Comparison of ENCODE assay signal across 9 cellular contexts in genomic region chr2:231601356-231602229, GRCh38. TPM values are rescaled to one million over a fixed set of nuclear protein-coding genes. Genes with fewer than 3 reads are reported as not detected.
DNase-seq lines count a peak whose midpoint lies in the region; ATAC-seq, FAIRE-seq and TF ChIP-seq lines count a peak whose summit lies in the region.
"Had no signal": no experiment of that assay in that cellular context is flagged by ENCODE, and none has a peak within 500 bp of the region (broad histone marks: within the 10 kb centered on the region; RNA-seq: fewer than 3 reads in every experiment).

No MANE protein-coding gene starts in this region.

- H3K36me3 Mint-ChIP-seq in Caco-2 (ENCODE audit: insufficient read depth, unreplicated experiment) = peaks cover 9% of the 10 kb centered on the region
- no peaks in the 10 kb centered on the region for H3K36me3 Mint-ChIP-seq in activated CD4-positive, alpha-beta T cell treated with anti-CD3 and anti-CD28 coated beads, Interleukin-2, amount 10 ng/mL, durations not matched to agents 7 days and 5 days (ENCODE audit: low read depth)

- ATAC-seq in HG02610 (IDR thresholded peaks at IDR 0.05; ENCODE audit: unreplicated experiment) (peak; percentile 27), HG03097 (IDR thresholded peaks at IDR 0.05; ENCODE audit: low FRiP score, unreplicated experiment) (no peak)

- no peaks in the 10 kb centered on the region for H3K27me3 Mint-ChIP-seq in Caco-2 (ENCODE audit: insufficient read depth, unreplicated experiment)
- H3K27me3 Mint-ChIP-seq in activated CD4-positive, alpha-beta T cell treated with anti-CD3 and anti-CD28 coated beads, Interleukin-2, amount 10 ng/mL, durations not matched to agents 7 days and 5 days = peaks cover 5% of the 10 kb centered on the region

- peak; percentile 51 for FAIRE-seq in colon (lab: Jason Lieb, UNC)

- peaks cover 8% of the 10 kb centered on the region for H3K4me1 Mint-ChIP-seq in Caco-2 (ENCODE audit: low read depth, unreplicated experiment)
- H3K4me1 Mint-ChIP-seq in activated CD4-positive, alpha-beta T cell treated with anti-CD3 and anti-CD28 coated beads, Interleukin-2, amount 10 ng/mL, durations not matched to agents 7 days and 5 days = peaks cover 24% of the 10 kb centered on the region

- 26 to 28% methylated on average over 12 of the region's 12 CpGs for WGBS in lower leg skin, 2 donors

- H3K4me3 ChIP-seq in Caco-2 (ENCODE audit: low read depth, low read length) (no peak overlapping the region), lower leg skin (ENCODE audit: low read depth, poor library complexity, severe bottlenecking) (no peak overlapping the region)

- peak; percentile 56 to 70 for TF ChIP-seq CTCF in Caco-2 (IDR thresholded peaks at IDR 0.05; ENCODE audit: insufficient read depth in 1 of 2, low read depth in 1 of 2, low read length in 1 of 2, severe bottlenecking in 1 of 2, unreplicated experiment in 1 of 2)
- peak in 1 of 3 donors; percentile 85 for TF ChIP-seq CTCF in lower leg skin (IDR thresholded peaks at IDR 0.05)

- H3K4me1 ChIP-seq in Caco-2 = peaks cover 11% of the 10 kb centered on the region

- H3K27ac Mint-ChIP-seq in Caco-2 (ENCODE audit: unreplicated experiment) = peak overlapping the region; percentile 22
- H3K27ac Mint-ChIP-seq in activated CD4-positive, alpha-beta T cell treated with anti-CD3 and anti-CD28 coated beads, Interleukin-2, amount 10 ng/mL, durations not matched to agents 7 days and 5 days = no peak overlapping the region

- no peaks in the 10 kb centered on the region for H3K9me3 ChIP-seq in Caco-2

- peak; percentile 79 to 83 for DNase-seq in Caco-2
- peak; percentile 75 for DNase-seq in NCI-H69 (lab: John Stamatoyannopoulos, UW)
- peak; percentile 87 for DNase-seq in activated CD4-positive, alpha-beta T cell treated with anti-CD3 and anti-CD28 coated beads, Interleukin-2, amount 10 ng/mL, durations not matched to agents 7 days and 5 days
- DNase-seq in lower leg skin (ENCODE audit: low spot score in 2 of 2) = peak; percentile 87 to 97
- DNase-seq in stimulated activated CD4-positive, alpha-beta T cell treated with anti-CD3 and anti-CD28 coated beads, TNF-alpha, amount 100 ng/mL, for 4 hours (ENCODE audit: low read depth in 3 of 3) = peak; percentile 61 to 62 (median 62)

- TF ChIP-seq POLR2A in lower leg skin (IDR thresholded peaks at IDR 0.05) = no peak

- CTCF ChIA-PET in Caco-2 (lab: Charles Lee) = interaction anchor here (0.5 to 1.2 kb wide), 5 partner anchors 38 to 119 kb away, joined by 3 to 18 read pairs (median 4); no protein-coding TSS in a partner anchor
- CTCF ChIA-PET in activated CD4-positive, alpha-beta T cell treated with anti-CD3 and anti-CD28 coated beads, Interleukin-2, amount 10 ng/mL, durations not matched to agents 7 days and 5 days (lab: Charles Lee) = interaction anchor here (0.5 to 7.0 kb wide), 34 partner anchors 9 to 429 kb away, joined by 3 to 67 read pairs (median 4); partner anchors contain the start of gene TEX44

- no peaks in the 10 kb centered on the region for H3K9me3 Mint-ChIP-seq in Caco-2 (ENCODE audit: unreplicated experiment)
- no peaks in the 10 kb centered on the region for H3K9me3 Mint-ChIP-seq in activated CD4-positive, alpha-beta T cell treated with anti-CD3 and anti-CD28 coated beads, Interleukin-2, amount 10 ng/mL, durations not matched to agents 7 days and 5 days

- intact Hi-C loops in Caco-2 (cut with micrococcal nuclease; ENCODE audit: unreplicated experiment) (loop anchor here (1.0 kb wide), 1 partner anchor 38 kb away; no protein-coding TSS in a partner anchor), lower leg skin (cut with DNase I; ENCODE audit: low total_unique reads) (no loop called here)

- BruUV-seq in Caco-2 (replicated peaks; lab: Mats Ljungman, UMichigan) = no TSS peak

- POLR2A ChIA-PET in Caco-2 (lab: Charles Lee) = interaction anchor here (0.5 to 1.1 kb wide), 3 partner anchors 12 to 137 kb away, joined by 3 read pairs; partner anchors contain the start of gene NCL
- POLR2A ChIA-PET in activated CD4-positive, alpha-beta T cell treated with anti-CD3 and anti-CD28 coated beads, Interleukin-2, amount 10 ng/mL, durations not matched to agents 7 days and 5 days (lab: Charles Lee) = interaction anchor here (1.0 kb wide), 1 partner anchor 84 kb away, joined by 3 read pairs; no protein-coding TSS in a partner anchor

- H3K36me3 ChIP-seq in Caco-2 (ENCODE audit: control insufficient read depth, insufficient read depth, low read length) = no peaks in the 10 kb centered on the region

- H3K4me3 Mint-ChIP-seq in Caco-2 (ENCODE audit: unreplicated experiment) = no peak overlapping the region
- no peak overlapping the region for H3K4me3 Mint-ChIP-seq in activated CD4-positive, alpha-beta T cell treated with anti-CD3 and anti-CD28 coated beads, Interleukin-2, amount 10 ng/mL, durations not matched to agents 7 days and 5 days

- H3K27me3 ChIP-seq in Caco-2 (replicated peaks; ENCODE audit: control insufficient read depth, insufficient read depth, low read length) = no peaks in the 10 kb centered on the region

RNA-seq across cellular contexts. Expression of gene TEX44, which starts 8.9 kb away (rescaled TPM):
- total RNA-seq in Caco-2 (2022) (not detected in 2 replicates), lower leg skin (not detected)
- not detected for total RNA-seq in activated CD4-positive, alpha-beta T cell treated with anti-CD3 and anti-CD28 coated beads, Interleukin-2, amount 10 ng/mL, durations not matched to agents 7 days and 5 days
- total RNA-seq: activated CD8-positive, alpha-beta memory T cell treated with anti-CD3 and anti-CD28 coated beads for 36 hours had no signal
